ENCODE assay signal across 12 cellular contexts in genomic region chr13:75960538-75960994, GRCh38.
DNase-seq lines count a peak whose midpoint lies in the region; ATAC-seq and TF ChIP-seq lines count a peak whose summit lies in the region.
"Had no signal": no experiment of that assay in that cellular context is flagged by ENCODE, and none has a peak within 500 bp of the region (broad histone marks: within the 10 kb centered on the region; RNA-seq: fewer than 3 reads in every experiment).

No MANE protein-coding gene starts in this region.

- WGBS in smooth muscle cell (ENCODE audit: low lambda C conversion rate), result 64% methylated on average over 1 of the region's 1 CpG

- TF ChIP-seq CTCF in BE2C (IDR thresholded peaks at IDR 0.05; ENCODE audit: low read depth, low read length) (no peak), smooth muscle cell (IDR thresholded peaks at IDR 0.05; ENCODE audit: borderline replicate concordance, insufficient read depth, poor library complexity, severe bottlenecking) (no peak)

- no peaks in the 10 kb centered on the region for H4K20me1 ChIP-seq in smooth muscle cell (ENCODE audit: low read depth)

- H3K36me3 ChIP-seq in BE2C (no peaks in the 10 kb centered on the region), smooth muscle cell (ENCODE audit: low read depth) (no peaks in the 10 kb centered on the region), HAP-1 (replicated peaks) (no peaks in the 10 kb centered on the region)

- ATAC-seq in GM18499 (IDR thresholded peaks at IDR 0.05; ENCODE audit: insufficient read depth, unreplicated experiment), result peak; percentile 95
- peak; percentile 93 for ATAC-seq in GM19463 (IDR thresholded peaks at IDR 0.05; ENCODE audit: unreplicated experiment)
- ATAC-seq in HG02840 (IDR thresholded peaks at IDR 0.05; ENCODE audit: low FRiP score, unreplicated experiment), result peak; percentile 91
- peak; percentile 94 for ATAC-seq in HG03460 (IDR thresholded peaks at IDR 0.05; ENCODE audit: unreplicated experiment)
- ATAC-seq: foreskin keratinocyte; stimulated activated naive CD8-positive, alpha-beta T cell treated with anti-CD3 and anti-CD28 coated beads, Interleukin-15, Interleukin-2, amounts not matched to agents 100 U/mL and 50 U/mL, for 24 hours had no signal

- DNase-seq in BE2C (no peak), NK-92 (lab: John Stamatoyannopoulos, UW; ENCODE audit: unreplicated experiment) (no peak), smooth muscle cell (lab: John Stamatoyannopoulos, UW; ENCODE audit: unreplicated experiment) (no peak), HAP-1 (ENCODE audit: low spot score in 2 of 2) (no peak)
- DNase-seq: AML-193; foreskin keratinocyte; kidney glomerular epithelial cell; stimulated activated naive CD8-positive, alpha-beta T cell treated with anti-CD3 and anti-CD28 coated beads, Interleukin-15, Interleukin-2, amounts not matched to agents 100 U/mL and 50 U/mL, for 24 hours had no signal

- no peaks in the 10 kb centered on the region for H3K79me2 ChIP-seq in smooth muscle cell (ENCODE audit: low read depth)

- no peak overlapping the region for H3K27ac ChIP-seq in smooth muscle cell (ENCODE audit: low read depth)
- H3K27ac ChIP-seq: foreskin keratinocyte had no signal

- in situ Hi-C loops in HAP-1 (cut with MboI; ENCODE audit: low sequenced_read_pairs), result no loop called here

- H3K9me3 ChIP-seq in BE2C, result no peaks in the 10 kb centered on the region
- H3K9me3 ChIP-seq in smooth muscle cell (replicated peaks; ENCODE audit: low read depth), result no peaks in the 10 kb centered on the region
- H3K9me3 ChIP-seq in HAP-1, result no peaks in the 10 kb centered on the region

- no peak overlapping the region for H2AFZ ChIP-seq in smooth muscle cell (ENCODE audit: low read depth)

- H3K9ac ChIP-seq in smooth muscle cell (ENCODE audit: low read depth), result no peak overlapping the region

- no peaks in the 10 kb centered on the region for H3F3A ChIP-seq in smooth muscle cell (ENCODE audit: low read depth)

- H3K27me3 ChIP-seq in BE2C, result no peaks in the 10 kb centered on the region
- H3K27me3 ChIP-seq in smooth muscle cell (ENCODE audit: low read depth), result no peaks in the 10 kb centered on the region
- no peaks in the 10 kb centered on the region; the same call in 1 of the 2 replicates for H3K27me3 ChIP-seq in HAP-1 (ENCODE audit: low read depth)
- H3K27me3 ChIP-seq: foreskin keratinocyte had no signal

- H3K4me2 ChIP-seq in smooth muscle cell, result no peak overlapping the region

- H3K4me1 ChIP-seq in BE2C, result no peaks in the 10 kb centered on the region
- H3K4me1 ChIP-seq in smooth muscle cell (ENCODE audit: low read depth), result no peaks in the 10 kb centered on the region
- H3K4me1 ChIP-seq in HAP-1, result no peaks in the 10 kb centered on the region; the same call in 1 of the 2 replicates
- H3K4me1 ChIP-seq: foreskin keratinocyte had no signal

- no peak overlapping the region for H3K4me3 ChIP-seq in BE2C (ENCODE audit: low read depth, low read length)
- no peak overlapping the region for H3K4me3 ChIP-seq in smooth muscle cell
- no peak overlapping the region for H3K4me3 ChIP-seq in HAP-1
